In the genomic region with DNA sequence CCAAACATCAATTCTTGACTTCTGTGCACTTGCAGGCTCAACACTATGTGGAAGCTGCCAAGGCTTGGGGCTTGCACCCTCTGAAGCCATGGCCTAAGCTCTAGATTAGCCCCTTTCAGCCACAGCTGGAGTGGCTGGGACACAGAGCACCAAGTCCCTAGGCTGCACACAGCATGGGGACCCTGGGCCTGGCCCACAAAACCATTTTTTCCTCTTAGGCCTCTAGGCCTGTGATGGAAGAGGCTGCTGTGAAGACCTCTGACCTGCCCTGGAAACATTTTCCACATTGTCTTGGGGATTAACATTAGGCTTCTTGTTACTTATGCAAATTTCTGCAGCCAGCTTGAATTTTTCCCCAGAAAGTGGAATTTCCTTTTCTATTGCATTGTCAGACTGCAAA, we compare ENCODE assay signal across 4 cellular contexts.
TF ChIP-seq lines count a peak whose summit lies in the region.

No MANE protein-coding gene starts in this region.

TF ChIP-seq in A549, 52 proteins besides CTCF, POLR2A, EP300 and RAD21:
- peak; percentile 87 for TF ChIP-seq ZFP36 (IDR thresholded peaks at IDR 0.05; ENCODE audit: borderline replicate concordance, partially characterized antibody)

TF ChIP-seq in HEK293, 187 proteins besides CTCF, POLR2A, EP300 and RAD21:
- TF ChIP-seq ZNF585B (tag by site-specific recombination; IDR thresholded peaks at IDR 0.05), result peak; percentile 96

TF ChIP-seq in K562, 482 proteins besides CTCF, POLR2A, EP300 and RAD21:
- TF ChIP-seq ZFP36 (IDR thresholded peaks at IDR 0.05; ENCODE audit: low read depth, low read length, partially characterized antibody), result peak; percentile 24

TF ChIP-seq in HepG2, 621 proteins besides CTCF, POLR2A, EP300 and RAD21:
- TF ChIP-seq ZFP36 (IDR thresholded peaks at IDR 0.05; ENCODE audit: borderline replicate concordance, low read depth, low read length, partially characterized antibody), result peak; percentile 31
- TF ChIP-seq ZNF841 (CRISPR knock-in tag; IDR thresholded peaks at IDR 0.05; ENCODE audit: borderline replicate concordance), result 0 out of 2 replicates have a peak, but pooled peaks have one; percentile 65
